Comparison of ENCODE assay signal across 1 cellular context in the genomic region with DNA sequence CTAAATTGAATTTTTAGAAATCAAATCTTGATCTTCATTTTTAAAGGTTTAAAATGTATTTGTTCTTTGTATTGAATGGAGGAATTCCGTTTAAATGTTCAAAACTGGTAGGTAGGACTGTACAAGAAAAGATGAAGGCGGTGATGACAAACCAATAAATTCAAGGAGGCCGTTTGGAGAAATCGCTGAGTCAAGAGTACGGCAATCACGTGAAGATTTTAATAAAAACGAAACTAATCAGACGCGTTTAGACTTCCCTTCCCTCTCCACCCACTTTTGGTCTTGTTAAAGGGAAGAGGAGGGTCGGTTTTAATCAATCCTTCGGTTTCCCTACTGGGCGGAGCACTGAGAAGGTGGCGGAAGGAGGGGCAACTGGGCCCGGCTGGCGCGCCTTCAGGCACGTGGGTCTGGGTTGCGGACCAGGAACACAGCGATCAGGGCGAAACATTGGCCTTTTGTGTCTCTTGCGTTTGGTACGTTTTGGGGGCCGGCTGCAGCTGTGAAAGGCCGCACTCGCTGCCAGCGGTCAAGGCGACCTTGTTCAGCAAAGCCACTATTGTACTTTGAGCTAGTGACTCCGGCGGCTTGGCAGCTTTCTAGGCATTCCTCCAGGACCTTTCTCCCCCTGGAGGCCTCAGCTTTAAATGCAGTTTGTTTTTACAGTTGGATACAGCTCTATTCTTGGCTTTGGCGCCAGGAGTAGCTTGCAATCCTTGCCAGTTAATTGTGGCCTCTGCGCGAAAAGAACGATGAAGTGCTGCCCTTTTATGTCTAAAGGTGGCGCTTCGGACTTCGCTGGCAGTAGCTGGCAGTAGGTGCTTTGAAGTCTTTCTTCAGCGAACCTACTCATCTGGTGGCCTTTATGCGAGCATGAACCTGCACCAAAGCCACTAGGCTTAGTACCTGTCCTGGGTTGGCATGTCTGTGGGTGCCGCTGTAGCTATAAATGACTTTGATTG.
TF ChIP-seq lines count a peak whose summit lies in the region.

No MANE protein-coding gene starts in this region.

TF ChIP-seq in IMR-90, 13 proteins besides CTCF, POLR2A, EP300 and RAD21:
- no peak for TF ChIP-seq CHD1 (IDR thresholded peaks at IDR 0.05; ENCODE audit: low read depth, low read length)
- TF ChIP-seq MAFK (IDR thresholded peaks at IDR 0.05; ENCODE audit: low read depth, low read length) = peak; percentile 71
- no peak for TF ChIP-seq MAZ (IDR thresholded peaks at IDR 0.05; ENCODE audit: borderline replicate concordance, low read depth, low read length)
- peak; percentile 35; the same call in 1 of the 2 replicates for TF ChIP-seq NFE2L2 (IDR thresholded peaks at IDR 0.05; ENCODE audit: low read depth, low read length)
- TF ChIP-seq BHLHE40 (IDR thresholded peaks at IDR 0.05; ENCODE audit: low read depth, low read length) = peak; percentile 28; the same call in 1 of the 2 replicates
